Comparison of ENCODE assay signal across 31 cellular contexts in genomic region chr3:183582161-183582560, GRCh38. TPM values are rescaled to one million over a fixed set of nuclear protein-coding genes. Genes with fewer than 3 reads are reported as not detected.
"Had no signal": no experiment of that assay in that cellular context is flagged by ENCODE, and none has a peak within 500 bp of the region (broad histone marks: within the 10 kb centered on the region; RNA-seq: fewer than 3 reads in every experiment).

No MANE protein-coding gene starts in this region.

- H3K27ac Mint-ChIP-seq: activated B cell treated with CpG ODN at 0.5 μM for 24 hours; activated naive CD4-positive, alpha-beta T cell treated with anti-CD3 and anti-CD28 coated beads, Interleukin-2, amount 10 ng/mL, durations not matched to agents 7 days and 5 days; activated naive CD8-positive, alpha-beta T cell treated with anti-CD3 and anti-CD28 coated beads, Interleukin-2, amount 10 ng/mL, durations not matched to agents 7 days and 5 days; activated T-helper 1 cell treated with anti-CD3 and anti-CD28 coated beads, Interleukin-12 subunit alpha, Interleukin-12 subunit beta, Interleukin-2, Interleukin-4 antibody, amounts not matched to agents 30 ng/mL and 10 ng/mL and 1 ng/mL, durations not matched to agents 14 hours and 24 hours and 36 hours; mesothelial cell of epicardium; progenitor cell of endocrine pancreas; stimulated activated memory B cell treated with anti-CD40 and anti-IgM and Interleukin-4, amounts not matched to agents 10 μg/mL and 1 μg/mL and 100 μg/mL, for 72 hours; stimulated activated naive CD8-positive, alpha-beta T cell treated with anti-CD3 and anti-CD28 coated beads, Interleukin-15, amount 100 ng/mL, for 72 hours; T-helper 2 cell treated with Interferon-gamma antibody and Interleukin-4, amounts not matched to agents 5 μg/mL and 100 μg/mL, for 36 hours had no signal

- H3K27me3 ChIP-seq: esophagus squamous epithelium, ovary had no signal

- H3K4me3 Mint-ChIP-seq: activated B cell treated with CpG ODN at 0.5 μM for 24 hours; activated naive CD4-positive, alpha-beta T cell treated with anti-CD3 and anti-CD28 coated beads, Interleukin-2, amount 10 ng/mL, durations not matched to agents 7 days and 5 days; activated naive CD8-positive, alpha-beta T cell treated with anti-CD3 and anti-CD28 coated beads, Interleukin-2, amount 10 ng/mL, durations not matched to agents 7 days and 5 days; activated T-helper 1 cell treated with anti-CD3 and anti-CD28 coated beads, Interleukin-12 subunit alpha, Interleukin-12 subunit beta, Interleukin-2, Interleukin-4 antibody, amounts not matched to agents 30 ng/mL and 10 ng/mL and 1 ng/mL, durations not matched to agents 14 hours and 24 hours and 36 hours; central memory CD8-positive, alpha-beta T cell; mesothelial cell of epicardium; stimulated activated memory B cell treated with anti-CD40 and anti-IgM and Interleukin-4, amounts not matched to agents 10 μg/mL and 1 μg/mL and 100 μg/mL, for 72 hours; stimulated activated naive CD8-positive, alpha-beta T cell treated with anti-CD3 and anti-CD28 coated beads, Interleukin-15, amount 100 ng/mL, for 72 hours; T-cell; T-helper 2 cell treated with Interferon-gamma antibody and Interleukin-4, amounts not matched to agents 5 μg/mL and 100 μg/mL, for 36 hours had no signal

- H3K9me3 Mint-ChIP-seq: activated B cell treated with CpG ODN at 0.5 μM for 24 hours; activated naive CD4-positive, alpha-beta T cell treated with anti-CD3 and anti-CD28 coated beads, Interleukin-2, amount 10 ng/mL, durations not matched to agents 7 days and 5 days; activated naive CD8-positive, alpha-beta T cell treated with anti-CD3 and anti-CD28 coated beads, Interleukin-2, amount 10 ng/mL, durations not matched to agents 7 days and 5 days; activated T-helper 1 cell treated with anti-CD3 and anti-CD28 coated beads, Interleukin-12 subunit alpha, Interleukin-12 subunit beta, Interleukin-2, Interleukin-4 antibody, amounts not matched to agents 30 ng/mL and 10 ng/mL and 1 ng/mL, durations not matched to agents 14 hours and 24 hours and 36 hours; central memory CD8-positive, alpha-beta T cell; mesothelial cell of epicardium; naive B cell; stimulated activated memory B cell treated with anti-CD40 and anti-IgM and Interleukin-4, amounts not matched to agents 10 μg/mL and 1 μg/mL and 100 μg/mL, for 72 hours; stimulated activated naive CD8-positive, alpha-beta T cell treated with anti-CD3 and anti-CD28 coated beads, Interleukin-15, amount 100 ng/mL, for 72 hours; T-cell; T-helper 2 cell treated with Interferon-gamma antibody and Interleukin-4, amounts not matched to agents 5 μg/mL and 100 μg/mL, for 36 hours had no signal

- H3K4me2 ChIP-seq: smooth muscle cell had no signal

- ATAC-seq: stimulated activated memory B cell treated with anti-CD40 and anti-IgM and Interleukin-4, amounts not matched to agents 10 μg/mL and 1 μg/mL and 100 μg/mL, for 72 hours; stimulated activated naive CD8-positive, alpha-beta T cell treated with anti-CD3 and anti-CD28 coated beads, Interleukin-15, amount 100 ng/mL, for 72 hours; T-cell had no signal

- H3K36me3 ChIP-seq: esophagus squamous epithelium, left ventricle myocardium inferior, ovary, tibial artery had no signal

- DNase-seq: activated B cell treated with CpG ODN at 0.5 μM for 24 hours; activated CD4-positive, alpha-beta T cell treated with anti-CD3 and anti-CD28 coated beads, Interleukin-2, amount 50 U/mL, for 4 hours; activated CD8-positive, alpha-beta memory T cell treated with anti-CD3 and anti-CD28 coated beads, Interleukin-2, amount 50 U/mL, for 4 hours; activated effector memory CD4-positive, alpha-beta T cell treated with anti-CD3 and anti-CD28 coated beads, Interleukin-2, amount 50 U/mL, for 16 hours; activated naive CD4-positive, alpha-beta T cell treated with anti-CD3 and anti-CD28 coated beads, Interleukin-2, amount 10 ng/mL, durations not matched to agents 7 days and 5 days; activated naive CD8-positive, alpha-beta T cell treated with anti-CD3 and anti-CD28 coated beads, Interleukin-2, amount 10 ng/mL, durations not matched to agents 7 days and 5 days; activated T-cell treated with anti-CD3 and anti-CD28 coated beads, Interleukin-2, amount 50 U/mL, for 1 hour; dermis blood vessel endothelial cell; effector CD8-positive, alpha-beta T cell; esophagus squamous epithelium; kidney glomerular epithelial cell; left ventricle myocardium inferior; mammary epithelial cell; naive B cell; ovary; retina; stimulated activated CD4-positive, alpha-beta T cell treated with anti-CD3 and anti-CD28 coated beads, Interleukin-1b, Interleukin-23, amount 100 ng/mL, for 48 hours; stimulated activated CD4-positive, alpha-beta T cell treated with anti-CD3 and anti-CD28 coated beads, Interleukin-4, amount 100 ng/mL, for 4 hours; stimulated activated CD8-positive, alpha-beta memory T cell treated with anti-CD3 and anti-CD28 coated beads, Interleukin-4, amount 100 ng/mL, for 48 hours; stimulated activated naive CD8-positive, alpha-beta T cell treated with anti-CD3 and anti-CD28 coated beads, Interleukin-15, amount 100 ng/mL, for 72 hours; T-cell; tibial artery had no signal

- H3K27me3 Mint-ChIP-seq: activated B cell treated with CpG ODN at 0.5 μM for 24 hours had no signal

- H3K4me3 ChIP-seq: esophagus squamous epithelium, left ventricle myocardium inferior, ovary, smooth muscle cell, tibial artery had no signal

- H3K27ac ChIP-seq: epithelial cell of prostate, esophagus squamous epithelium, tibial artery had no signal

- H3K9me3 ChIP-seq: esophagus squamous epithelium, left ventricle myocardium inferior, ovary, tibial artery had no signal

- H3K36me3 Mint-ChIP-seq: activated naive CD4-positive, alpha-beta T cell treated with anti-CD3 and anti-CD28 coated beads, Interleukin-2, amount 10 ng/mL, durations not matched to agents 7 days and 5 days; activated naive CD8-positive, alpha-beta T cell treated with anti-CD3 and anti-CD28 coated beads, Interleukin-2, amount 10 ng/mL, durations not matched to agents 7 days and 5 days; mesothelial cell of epicardium; naive B cell; stimulated activated memory B cell treated with anti-CD40 and anti-IgM and Interleukin-4, amounts not matched to agents 10 μg/mL and 1 μg/mL and 100 μg/mL, for 72 hours; T-cell had no signal

RNA-seq across cellular contexts. Expression of gene KLHL6, which starts 26.7 kb away (rescaled TPM):
- polyA plus RNA-seq: neural cell, smooth muscle cell had no signal
